ENCODE assay signal across 8 cellular contexts in genomic region chr4:113823291-113823659, GRCh38.
A peak's percentile ranks its signal among the peaks of the same experiment; 100 is the strongest.
DNase-seq lines count a peak whose midpoint lies in the region; ATAC-seq and TF ChIP-seq lines count a peak whose summit lies in the region.

No MANE protein-coding gene starts in this region.

- no peaks in the 10 kb centered on the region for H3K27me3 ChIP-seq in brain microvascular endothelial cell (replicated peaks)

- no peak overlapping the region for H3K27ac ChIP-seq in brain microvascular endothelial cell

- in situ Hi-C loops in brain microvascular endothelial cell (cut with HindIII; ENCODE audit: low pct_ligation_motif_present, low sequenced_read_pairs): no loop called here

- H3K36me3 Mint-ChIP-seq in type B pancreatic cell: no peaks in the 10 kb centered on the region

- peaks cover 20% of the 10 kb centered on the region for H3K4me1 Mint-ChIP-seq in type B pancreatic cell (ENCODE audit: unreplicated experiment)

- H3K4me3 Mint-ChIP-seq in type B pancreatic cell: no peak overlapping the region

- H3K9me3 Mint-ChIP-seq in type B pancreatic cell: no peaks in the 10 kb centered on the region

- H3K27me3 Mint-ChIP-seq in type B pancreatic cell: no peaks in the 10 kb centered on the region

- H3K36me3 ChIP-seq in brain microvascular endothelial cell (replicated peaks): no peaks in the 10 kb centered on the region

- ATAC-seq in HG03039 (IDR thresholded peaks at IDR 0.05; ENCODE audit: unreplicated experiment): peak; percentile 59

- DNase-seq in A172 (ENCODE audit: low spot score) (peak; percentile 5), GM19240 (ENCODE audit: insufficient read length, low spot score) (peak; percentile 30), SKM-1 (lab: John Stamatoyannopoulos, UW; ENCODE audit: unreplicated experiment) (peak; percentile 40), brain microvascular endothelial cell (no peak), cortex of kidney (lab: John Stamatoyannopoulos, UW) (no peak), activated gamma-delta T cell (lab: John Stamatoyannopoulos, UW) (no peak), type B pancreatic cell (ENCODE audit: extremely low spot score, unreplicated experiment) (no peak)

- no peak for TF ChIP-seq CTCF in brain microvascular endothelial cell (IDR thresholded peaks at IDR 0.05; ENCODE audit: low read depth, low read length, missing control alignments)
- no peak for TF ChIP-seq CTCF in type B pancreatic cell (conservative IDR thresholded peaks at IDR 0.05)

- H3K27ac Mint-ChIP-seq in type B pancreatic cell: no peak overlapping the region

- no peak overlapping the region for H3K4me3 ChIP-seq in brain microvascular endothelial cell (ENCODE audit: low read depth, low read length)

Comparison
In these comparisons a context has a peak if more than half of its experiments do, and no peak if none do; other contexts are left out.
1. DNase-seq: peak in A172 (single experiment), GM19240 (single experiment) and SKM-1 (single experiment); none in brain microvascular endothelial cell (single experiment), cortex of kidney (single experiment), activated gamma-delta T cell (single experiment) and type B pancreatic cell (single experiment).